In genomic region chr15:50341737-50342136, GRCh38 we compare ENCODE assay signal across 28 cellular contexts.
"Had no signal": no experiment of that assay in that cellular context is flagged by ENCODE, and none has a peak within 500 bp of the region (broad histone marks: within the 10 kb centered on the region; RNA-seq: fewer than 3 reads in every experiment).

No MANE protein-coding gene starts in this region.

- ATAC-seq: activated CD8-positive, alpha-beta T cell treated with anti-CD3 and anti-CD28 coated beads, Interleukin-2, amount 10 ng/mL, durations not matched to agents 7 days and 5 days; Panc1; Right ventricle myocardium inferior; T-cell; WTC11 had no signal

- H3K4me3 Mint-ChIP-seq: activated CD8-positive, alpha-beta T cell treated with anti-CD3 and anti-CD28 coated beads, Interleukin-2, amount 10 ng/mL, durations not matched to agents 7 days and 5 days; activated naive CD4-positive, alpha-beta T cell treated with anti-CD3 and anti-CD28 coated beads, Interleukin-2, amount 50 U/mL, for 24 hours; brain; central memory CD8-positive, alpha-beta T cell; T-cell; WTC11 had no signal

- H3K4me1 Mint-ChIP-seq: WTC11 had no signal

- H3K9me3 Mint-ChIP-seq: activated naive CD4-positive, alpha-beta T cell treated with anti-CD3 and anti-CD28 coated beads, Interleukin-2, amount 50 U/mL, for 24 hours; brain; central memory CD8-positive, alpha-beta T cell; T-cell had no signal

- H3K4me3 ChIP-seq: SK-N-MC had no signal

- FAIRE-seq: astrocyte had no signal

- DNase-seq: activated CD4-positive, alpha-beta T cell treated with anti-CD3 and anti-CD28 coated beads for 48 hours; activated CD4-positive, alpha-beta T cell treated with anti-CD3 and anti-CD28 coated beads, Interleukin-2, amount 50 U/mL, for 4 hours; activated CD4-positive, CD25-positive, alpha-beta regulatory T cell treated with anti-CD3 and anti-CD28 coated beads, Interleukin-2, amount 50 U/mL, for 72 hours; activated CD8-positive, alpha-beta memory T cell treated with anti-CD3 and anti-CD28 coated beads, Interleukin-2, amount 50 U/mL, for 48 hours; activated CD8-positive, alpha-beta T cell treated with anti-CD3 and anti-CD28 coated beads, Interleukin-2, amount 10 ng/mL, durations not matched to agents 7 days and 5 days; activated effector memory CD4-positive, alpha-beta T cell treated with Interleukin-2 at 50 U/mL for 16 hours; activated naive CD4-positive, alpha-beta T cell; activated T-cell treated with anti-CD3 and anti-CD28 coated beads, Interleukin-2, amount 50 U/mL, for 1 hour; amygdala; KG1; NCI-H1105 treated with DMSO at 0.1 percent for 48 hours; NCI-H1436 treated with DMSO at 0.1 percent for 48 hours; NCI-H187; NCI-H2081; NCI-H510A treated with DMSO at 0.1 percent for 48 hours; NCI-H69; NK-92 treated with Interleukin-12 subunit alpha and Interleukin-12 subunit beta, amount 100 ng/mL, for 24 hours; OCI-M1; RPMI8226; T-cell had no signal

- H3K27ac Mint-ChIP-seq: activated CD8-positive, alpha-beta T cell treated with anti-CD3 and anti-CD28 coated beads, Interleukin-2, amount 10 ng/mL, durations not matched to agents 7 days and 5 days; activated naive CD4-positive, alpha-beta T cell treated with anti-CD3 and anti-CD28 coated beads, Interleukin-2, amount 50 U/mL, for 24 hours; brain; T-cell; WTC11 had no signal

- H3K27ac ChIP-seq: SK-N-MC had no signal

- H3K27me3 Mint-ChIP-seq: activated naive CD4-positive, alpha-beta T cell treated with anti-CD3 and anti-CD28 coated beads, Interleukin-2, amount 50 U/mL, for 24 hours; brain; central memory CD8-positive, alpha-beta T cell; T-cell had no signal
